Comparison of ENCODE assay signal across 18 cellular contexts in genomic region chr13:97233499-97233898, GRCh38. TPM values are rescaled to one million over a fixed set of nuclear protein-coding genes. Genes with fewer than 3 reads are reported as not detected.
A peak's percentile ranks its signal among the peaks of the same experiment; 100 is the strongest.
DNase-seq lines count a peak whose midpoint lies in the region; ATAC-seq and TF ChIP-seq lines count a peak whose summit lies in the region.
"Had no signal": no experiment of that assay in that cellular context is flagged by ENCODE, and none has a peak within 500 bp of the region (broad histone marks: within the 10 kb centered on the region; RNA-seq: fewer than 3 reads in every experiment).

No MANE protein-coding gene starts in this region.

- no peak overlapping the region for H2BK12ac ChIP-seq in neuronal stem cell (ENCODE audit: low read length)

- H4K20me1 ChIP-seq in hepatocyte (ENCODE audit: insufficient read depth, poor library complexity, severe bottlenecking): peaks cover 71% of the 10 kb centered on the region

- H4K8ac ChIP-seq in neuronal stem cell (ENCODE audit: low read depth, low read length): no peak overlapping the region

- no peak for ATAC-seq in left cardiac atrium
- no peak for ATAC-seq in HG02973 (IDR thresholded peaks at IDR 0.05; ENCODE audit: unreplicated experiment)
- ATAC-seq in HG02938 (IDR thresholded peaks at IDR 0.05; ENCODE audit: unreplicated experiment): no peak
- ATAC-seq: HCT116, PC-3 had no signal

- no peak overlapping the region for H2BK5ac ChIP-seq in neuronal stem cell (ENCODE audit: low read length)

- no peaks in the 10 kb centered on the region for H3K9me2 ChIP-seq in hepatocyte (replicated peaks; ENCODE audit: insufficient read depth)

- H3K23ac ChIP-seq in neuronal stem cell (ENCODE audit: low read depth, low read length, poor library complexity): no peak overlapping the region

- H2BK15ac ChIP-seq in neuronal stem cell (ENCODE audit: low read length): no peak overlapping the region

- H3K4me1 Mint-ChIP-seq in type B pancreatic cell (ENCODE audit: unreplicated experiment): peaks cover 56% of the 10 kb centered on the region

- peaks cover 100% of the 10 kb centered on the region for H3K4me1 ChIP-seq in left ventricle myocardium inferior
- peaks cover 22% of the 10 kb centered on the region for H3K4me1 ChIP-seq in hepatocyte (ENCODE audit: insufficient read depth)
- peaks cover 0 to 6% of the 10 kb centered on the region in 2 donors for H3K4me1 ChIP-seq in neuronal stem cell (ENCODE audit: control insufficient read depth in 2 of 2, insufficient read depth in 1 of 2, low read depth in 1 of 2, low read length in 2 of 2)

- H2AK5ac ChIP-seq in neuronal stem cell (ENCODE audit: low read depth, low read length): no peak overlapping the region

- H3K27me3 ChIP-seq in left ventricle myocardium inferior (ENCODE audit: low read depth) (no peaks in the 10 kb centered on the region), hepatocyte (no peaks in the 10 kb centered on the region), neuronal stem cell (ENCODE audit: control insufficient read depth in 3 of 3, insufficient read depth in 3 of 3, low read depth in 1 of 3, low read length in 3 of 3) (no peaks in the 10 kb centered on the region)

- 71% methylated on average over 1 of the region's 1 CpG for WGBS in hepatocyte (ENCODE audit: low lambda C conversion rate, missing lambda C conversion rate)
- WGBS in neuronal stem cell (ENCODE audit: extremely low coverage in 2 of 2, insufficient read length in 2 of 2, insufficient replicate concordance in 1 of 2), 2 donors: no CpG with 5 or more reads among the region's 1 CpG

- peak overlapping the region; percentile 85 for H3K27ac ChIP-seq in left ventricle myocardium inferior (replicated peaks)
- H3K27ac ChIP-seq in hepatocyte: no peak overlapping the region
- H3K27ac ChIP-seq in neuronal stem cell (replicated peaks; ENCODE audit: low read length): peak overlapping the region; percentile 25
- H3K27ac ChIP-seq: GM23248 had no signal

- DNase-seq in left ventricle myocardium inferior (no peak), left cardiac atrium (no peak), hepatocyte (ENCODE audit: low spot score) (peak; percentile 3), neuronal stem cell (ENCODE audit: low spot score) (no peak), type B pancreatic cell (ENCODE audit: extremely low spot score, unreplicated experiment) (no peak), inferior parietal cortex (ENCODE audit: extremely low spot score) (no peak)
- DNase-seq: Calu3; CD4-positive, alpha-beta memory T cell; DMS53; GM23248; KBM-7; NCI-H1417 treated with DMSO at 0.1 percent for 48 hours; NCI-H2029; NCI-H748 treated with DMSO at 0.1 percent for 48 hours; PC-3 had no signal

- H3K18ac ChIP-seq in neuronal stem cell (ENCODE audit: low read length): no peak overlapping the region

- intact Hi-C loops in left ventricle myocardium inferior (cut with micrococcal nuclease) (no loop called here), left cardiac atrium (cut with DNase I) (no loop called here)

- H3K79me1 ChIP-seq in neuronal stem cell (ENCODE audit: low read depth, low read length): no peaks in the 10 kb centered on the region

- H3K4me3 ChIP-seq in left ventricle myocardium inferior (no peak overlapping the region), hepatocyte (no peak overlapping the region), neuronal stem cell (ENCODE audit: low read length in 2 of 2) (no peak overlapping the region)
- H3K4me3 ChIP-seq: GM23248 had no signal

- H3K4ac ChIP-seq in neuronal stem cell (ENCODE audit: low read length): no peak overlapping the region

- H4K91ac ChIP-seq in neuronal stem cell (ENCODE audit: low read depth, low read length, poor library complexity): no peak overlapping the region

- no peaks in the 10 kb centered on the region for H3K27me3 Mint-ChIP-seq in type B pancreatic cell
- H3K27me3 Mint-ChIP-seq: CD4-positive, alpha-beta memory T cell had no signal

- H3K9me3 Mint-ChIP-seq in type B pancreatic cell: peaks cover 10% of the 10 kb centered on the region
- H3K9me3 Mint-ChIP-seq: CD4-positive, alpha-beta memory T cell had no signal

- no peak overlapping the region for H3K14ac ChIP-seq in neuronal stem cell (ENCODE audit: low read length)

- H2BK120ac ChIP-seq in neuronal stem cell (ENCODE audit: low read depth, low read length): no peak overlapping the region

- TF ChIP-seq CTCF in left ventricle myocardium inferior (IDR thresholded peaks at IDR 0.05; ENCODE audit: borderline replicate concordance) (no peak), hepatocyte (IDR thresholded peaks at IDR 0.05; ENCODE audit: poor library complexity) (no peak), type B pancreatic cell (conservative IDR thresholded peaks at IDR 0.05) (no peak)

- no peak overlapping the region for H3K4me2 ChIP-seq in hepatocyte
- no peak overlapping the region for H3K4me2 ChIP-seq in neuronal stem cell (ENCODE audit: insufficient read depth, low read length, poor library complexity, severe bottlenecking)

- H3K36me3 Mint-ChIP-seq in type B pancreatic cell: peaks cover 50% of the 10 kb centered on the region

- H2AFZ ChIP-seq in hepatocyte: no peak overlapping the region
- H2AFZ ChIP-seq in neuronal stem cell (ENCODE audit: low read length): no peak overlapping the region
- H2AFZ ChIP-seq: GM23248 had no signal

- peaks cover 98% of the 10 kb centered on the region for H3K79me2 ChIP-seq in hepatocyte

- H3K9ac ChIP-seq in neuronal stem cell (ENCODE audit: low read depth, low read length, poor library complexity): no peak overlapping the region
- H3K9ac ChIP-seq: GM23248 had no signal

- H3K27ac Mint-ChIP-seq in type B pancreatic cell: peak overlapping the region; percentile 78
- H3K27ac Mint-ChIP-seq: CD4-positive, alpha-beta memory T cell had no signal

- H3K36me3 ChIP-seq in left ventricle myocardium inferior (no peaks in the 10 kb centered on the region), hepatocyte (replicated peaks; ENCODE audit: insufficient read depth, low read depth) (no peaks in the 10 kb centered on the region), neuronal stem cell (replicated peaks in 1 of 2; ENCODE audit: control insufficient read depth in 2 of 2, insufficient read depth in 2 of 2, low read length in 2 of 2) (peaks cover 0 to 3% of the 10 kb centered on the region in 2 donors)

- H3K9me3 ChIP-seq in left ventricle myocardium inferior (replicated peaks) (no peaks in the 10 kb centered on the region), hepatocyte (ENCODE audit: low read depth) (no peaks in the 10 kb centered on the region), neuronal stem cell (replicated peaks in 1 of 2; ENCODE audit: control insufficient read depth in 2 of 2, insufficient read depth in 1 of 2, low read depth in 1 of 2, low read length in 2 of 2) (peaks cover 0 to 3% of the 10 kb centered on the region in 2 donors)

- H3K4me3 Mint-ChIP-seq in type B pancreatic cell: no peak overlapping the region
- H3K4me3 Mint-ChIP-seq: CD4-positive, alpha-beta memory T cell had no signal

RNA-seq across cellular contexts. Expression of gene MBNL2, which starts 11.4 kb away (rescaled TPM):
- 76.5 TPM for total RNA-seq in left ventricle myocardium inferior
- total RNA-seq in left cardiac atrium: 10 to 100 TPM; 52.0 to 60.3 TPM
- total RNA-seq in hepatocyte: 96.8 and 97.9 TPM in 2 replicates
- polyA plus RNA-seq in hepatocyte: 27.4 and 33.8 TPM in 2 replicates
- polyA plus RNA-seq in neuronal stem cell (2013, experiment 1 of 2): 19.1 TPM
- polyA plus RNA-seq in neuronal stem cell (2013, experiment 2 of 2): 22.7 TPM
- 43.7 and 81.7 TPM in 2 replicates for total RNA-seq in type B pancreatic cell (ENCODE audit: low replicate concordance)
